12 cellular contexts compared by ENCODE assay signal in the genomic region with DNA sequence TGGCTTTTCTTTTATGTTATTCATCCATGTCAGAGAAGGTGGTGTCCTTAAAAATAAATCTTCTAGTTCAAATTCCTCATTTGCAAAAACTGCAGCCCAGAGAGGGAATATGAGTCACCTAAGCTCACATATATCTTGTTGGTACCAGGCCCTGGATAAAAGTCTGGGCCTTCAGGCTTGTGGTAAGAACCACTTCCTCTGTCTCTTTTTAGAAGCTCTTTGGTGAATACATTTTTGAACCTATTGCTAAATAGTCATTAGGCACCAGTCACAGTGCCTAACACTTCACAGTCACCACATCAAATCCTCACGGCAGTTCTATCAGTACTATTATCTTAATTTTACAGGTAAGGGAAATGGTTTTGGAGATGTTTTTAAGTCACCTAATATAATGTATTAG.
DNase-seq lines count a peak whose midpoint lies in the region; ATAC-seq and TF ChIP-seq lines count a peak whose summit lies in the region.
"Had no signal": no experiment of that assay in that cellular context is flagged by ENCODE, and none has a peak within 500 bp of the region (broad histone marks: within the 10 kb centered on the region; RNA-seq: fewer than 3 reads in every experiment).

No MANE protein-coding gene starts in this region.

- peak overlapping the region; percentile 39 for H3K9ac ChIP-seq in smooth muscle cell (ENCODE audit: low read depth)
- H3K9ac ChIP-seq: KMS-11 had no signal

- no peaks in the 10 kb centered on the region for H4K20me1 ChIP-seq in smooth muscle cell (ENCODE audit: low read depth)

- TF ChIP-seq CTCF in NB4 (IDR thresholded peaks at IDR 0.05; ENCODE audit: low read depth, low read length) (no peak), smooth muscle cell (IDR thresholded peaks at IDR 0.05; ENCODE audit: borderline replicate concordance, insufficient read depth, poor library complexity, severe bottlenecking) (no peak)

- H3K27ac ChIP-seq in smooth muscle cell (ENCODE audit: low read depth) = peak overlapping the region; percentile 98
- H3K27ac ChIP-seq: KMS-11 had no signal

- 16% methylated on average over 1 of the region's 1 CpG for WGBS in smooth muscle cell (ENCODE audit: low lambda C conversion rate)

- peak overlapping the region; percentile 76 for H3K4me2 ChIP-seq in smooth muscle cell
- H3K4me2 ChIP-seq: KMS-11 had no signal

- H3F3A ChIP-seq in smooth muscle cell (ENCODE audit: low read depth) = no peaks in the 10 kb centered on the region

- DNase-seq in NK-92 treated with Interleukin-12 subunit alpha and Interleukin-12 subunit beta, amount 100 ng/mL, for 24 hours (lab: John Stamatoyannopoulos, UW) = peak; percentile 9
- no peak for DNase-seq in NK-92 (lab: John Stamatoyannopoulos, UW; ENCODE audit: unreplicated experiment)
- DNase-seq in NB4 (ENCODE audit: low read depth) = peak; percentile 90
- peak; percentile 67 for DNase-seq in astrocyte of the hippocampus (ENCODE audit: low read depth, low spot score)
- no peak for DNase-seq in smooth muscle cell (lab: John Stamatoyannopoulos, UW; ENCODE audit: unreplicated experiment)
- no peak for DNase-seq in posterior cingulate gyrus
- DNase-seq in HuH-7.5 (ENCODE audit: low spot score) = no peak
- DNase-seq: 8988T; central memory CD4-positive, alpha-beta T cell; NCI-H446 treated with DMSO at 0.1 percent for 48 hours had no signal

- H3K4me1 ChIP-seq in smooth muscle cell (ENCODE audit: low read depth) = peaks cover 25% of the 10 kb centered on the region

- no peak for TF ChIP-seq POLR2A in NB4 (IDR thresholded peaks at IDR 0.05; ENCODE audit: extremely low read depth, insufficient read length)

- no peaks in the 10 kb centered on the region for H3K36me3 ChIP-seq in smooth muscle cell (ENCODE audit: low read depth)

- no peaks in the 10 kb centered on the region for H3K79me2 ChIP-seq in smooth muscle cell (ENCODE audit: low read depth)

- H3K4me3 ChIP-seq in NB4 (ENCODE audit: low read depth, low read length) (no peak overlapping the region), smooth muscle cell (no peak overlapping the region)

- no peak overlapping the region for H2AFZ ChIP-seq in smooth muscle cell (ENCODE audit: low read depth)

- ATAC-seq in HG03095 (IDR thresholded peaks at IDR 0.05; ENCODE audit: unreplicated experiment) = no peak

- H3K27me3 ChIP-seq in smooth muscle cell (ENCODE audit: low read depth) = peaks cover 2% of the 10 kb centered on the region

- intact Hi-C loops in posterior cingulate gyrus (cut with DNase I) = no loop called here

- no peaks in the 10 kb centered on the region for H3K9me3 ChIP-seq in smooth muscle cell (replicated peaks; ENCODE audit: low read depth)

Comparison
In these comparisons a context has a peak if more than half of its experiments do, and no peak if none do; other contexts are left out.
1. DNase-seq: peak in NK-92 treated with Interleukin-12 subunit alpha and Interleukin-12 subunit beta, amount 100 ng/mL, for 24 hours (single experiment), NB4 (single experiment) and astrocyte of the hippocampus (single experiment); none in NK-92 (single experiment), smooth muscle cell (single experiment), posterior cingulate gyrus (0 of 10) and HuH-7.5 (single experiment).